8 cellular contexts compared by ENCODE assay signal in genomic region chr10:17023386-17024298, GRCh38.
DNase-seq lines count a peak whose midpoint lies in the region; ATAC-seq and TF ChIP-seq lines count a peak whose summit lies in the region.

No MANE protein-coding gene starts in this region.

- no peak overlapping the region for H2AK9ac ChIP-seq in IMR-90 (replicated peaks; ENCODE audit: low read depth, low read length, poor library complexity)

- peak; percentile 46; the same call in 1 of the 2 replicates for TF ChIP-seq RAD21 in IMR-90 (IDR thresholded peaks at IDR 0.05; ENCODE audit: low read length)

- peak overlapping the region; percentile 63 for H3K56ac ChIP-seq in IMR-90 (ENCODE audit: extremely low read depth, insufficient read depth, low read length)

- peak overlapping the region; percentile 86; the same call in 1 of the 2 replicates for H3K23ac ChIP-seq in IMR-90 (ENCODE audit: low read depth, low read length)

- H2AFZ ChIP-seq in IMR-90 (replicated peaks; ENCODE audit: low read length, poor library complexity) = no peak overlapping the region

- H3K9me1 ChIP-seq in IMR-90 (ENCODE audit: insufficient read depth, low read length) = peaks cover 9% of the 10 kb centered on the region; the same call in 1 of the 2 replicates

- H3K36me3 Mint-ChIP-seq in CD4-positive, CD25-positive, alpha-beta regulatory T cell = peaks cover 8% of the 10 kb centered on the region
- H3K36me3 Mint-ChIP-seq in chondrocyte (ENCODE audit: low read depth) (peaks cover 2% of the 10 kb centered on the region), memory B cell (peaks cover 7% of the 10 kb centered on the region)

- H3K36me3 ChIP-seq in CD4-positive, CD25-positive, alpha-beta regulatory T cell (ENCODE audit: control insufficient read depth, insufficient read depth, low read length) = no peaks in the 10 kb centered on the region
- H3K36me3 ChIP-seq in IMR-90 (ENCODE audit: control insufficient read depth, insufficient read depth, low read length) = no peaks in the 10 kb centered on the region

- H3K4me2 ChIP-seq in IMR-90 (ENCODE audit: low read depth, low read length) = peak overlapping the region; percentile 76

- peak overlapping the region; percentile 72 for H3K4me3 ChIP-seq in CD4-positive, CD25-positive, alpha-beta regulatory T cell (ENCODE audit: low read depth, low read length)
- H3K4me3 ChIP-seq in IMR-90 (ENCODE audit: insufficient read depth, low read depth, low read length) = no peak overlapping the region

- H2BK20ac ChIP-seq in IMR-90 (ENCODE audit: low read depth, low read length) = peak overlapping the region; percentile 95

- peak overlapping the region; percentile 89 for H2AK5ac ChIP-seq in IMR-90 (ENCODE audit: low read depth, low read length)

- peak overlapping the region; percentile 24; the same call in 1 of the 2 replicates for H3K9ac ChIP-seq in IMR-90 (ENCODE audit: low read depth, low read length)

- TF ChIP-seq CTCF in IMR-90 (conservative IDR thresholded peaks at IDR 0.05; ENCODE audit: low read depth, low read length) = no peak
- no peak for TF ChIP-seq CTCF in chondrocyte (IDR thresholded peaks at IDR 0.05)

- peak; percentile 82 to 83 for ATAC-seq in CD4-positive, CD25-positive, alpha-beta regulatory T cell (ENCODE audit: low read depth in 2 of 2)
- ATAC-seq in GM21526 (IDR thresholded peaks at IDR 0.05; ENCODE audit: low FRiP score, unreplicated experiment) = peak; percentile 97
- peak; percentile 81 for ATAC-seq in IMR-90 (ENCODE audit: low read depth)
- peak; percentile 80 for ATAC-seq in memory B cell (ENCODE audit: low read depth)

- H3K4ac ChIP-seq in IMR-90 (ENCODE audit: low read depth, low read length) = peak overlapping the region; percentile 93

- H3K4me1 ChIP-seq in CD4-positive, CD25-positive, alpha-beta regulatory T cell (ENCODE audit: control insufficient read depth, insufficient read depth, low read length, poor library complexity, severe bottlenecking) = peaks cover 59% of the 10 kb centered on the region
- H3K4me1 ChIP-seq in IMR-90 (ENCODE audit: control insufficient read depth, insufficient read depth, low read length) = peaks cover 12% of the 10 kb centered on the region

- H3K9me3 ChIP-seq in CD4-positive, CD25-positive, alpha-beta regulatory T cell (ENCODE audit: control insufficient read depth in 2 of 2, low read length in 2 of 2) = no peaks in the 10 kb centered on the region
- H3K9me3 ChIP-seq in IMR-90 (ENCODE audit: control insufficient read depth, insufficient read depth, low read length) = no peaks in the 10 kb centered on the region

- H3K18ac ChIP-seq in IMR-90 (ENCODE audit: low read depth, low read length) = peak overlapping the region; percentile 97

- in situ Hi-C loops in IMR-90 (cut with MboI; ENCODE audit: low sequenced_read_pairs) = no loop called here

- DNase-seq in CD4-positive, CD25-positive, alpha-beta regulatory T cell = peak; percentile 63 to 92 (median 83)
- DNase-seq in IMR-90 (peak; percentile 99), chondrocyte (ENCODE audit: low spot score) (no peak), memory B cell (ENCODE audit: low spot score in 2 of 2) (peak in 1 of 2 donors; percentile 15), mesenteric fat pad (ENCODE audit: low spot score) (no peak)
- peak; percentile 66 for DNase-seq in activated CD4-positive, CD25-positive, alpha-beta regulatory T cell treated with anti-CD3 and anti-CD28 coated beads, Interleukin-2, amount 50 U/mL, for 16 hours (ENCODE audit: low read depth, low spot score)
- peak; percentile 40 to 87 for DNase-seq in stimulated activated CD8-positive, alpha-beta memory T cell treated with anti-CD3 and anti-CD28 coated beads, Interleukin-7, amount 100 ng/mL, for 48 hours (ENCODE audit: extremely low read depth in 1 of 2, low read depth in 1 of 2)

- 0% methylated on average over 1 of the region's 13 CpGs; no CpG with 5 or more reads in 1 of the 2 experiments for WGBS in IMR-90 (ENCODE audit: extremely low coverage in 2 of 2, insufficient read length in 1 of 2), 2 experiments

- peak overlapping the region; percentile 87 to 91 (median 89) for H3K27ac Mint-ChIP-seq in CD4-positive, CD25-positive, alpha-beta regulatory T cell
- H3K27ac Mint-ChIP-seq in chondrocyte (ENCODE audit: unreplicated experiment) (peak overlapping the region; percentile 89), memory B cell (peak overlapping the region; percentile 35)

- peaks cover 0 to 3% (median 0%) of the 10 kb centered on the region in 7 donors for H3K9me3 Mint-ChIP-seq in CD4-positive, CD25-positive, alpha-beta regulatory T cell
- peaks cover 6% of the 10 kb centered on the region for H3K9me3 Mint-ChIP-seq in chondrocyte (ENCODE audit: low read depth)
- H3K9me3 Mint-ChIP-seq in memory B cell = peaks cover 4% of the 10 kb centered on the region

- dilution Hi-C loops in IMR-90 (cut with HindIII; ENCODE audit: low sequenced_read_pairs, unreplicated experiment) = no loop called here

- H4K20me1 ChIP-seq in IMR-90 (ENCODE audit: insufficient read depth, low read length) = no peaks in the 10 kb centered on the region

- H3K27ac ChIP-seq in CD4-positive, CD25-positive, alpha-beta regulatory T cell (ENCODE audit: insufficient read depth, low read length, poor library complexity, severe bottlenecking) = peak overlapping the region; percentile 92
- peak overlapping the region; percentile 71 for H3K27ac ChIP-seq in IMR-90 (ENCODE audit: insufficient read depth, low read length)

- TSS peak; percentile 93 for BruUV-seq in IMR-90 (replicated peaks; lab: Mats Ljungman, UMichigan)

- H3K4me1 Mint-ChIP-seq in CD4-positive, CD25-positive, alpha-beta regulatory T cell = peaks cover 19 to 69% (median 38%) of the 10 kb centered on the region in 4 donors
- H3K4me1 Mint-ChIP-seq in chondrocyte (ENCODE audit: low read depth) (peaks cover 38% of the 10 kb centered on the region), memory B cell (peaks cover 14% of the 10 kb centered on the region)

- H4K5ac ChIP-seq in IMR-90 (ENCODE audit: low read depth, low read length) = peak overlapping the region; percentile 91; the same call in 1 of the 2 replicates

- no peaks in the 10 kb centered on the region for H3K27me3 ChIP-seq in CD4-positive, CD25-positive, alpha-beta regulatory T cell (ENCODE audit: control insufficient read depth, insufficient read depth, low read length)
- no peaks in the 10 kb centered on the region for H3K27me3 ChIP-seq in IMR-90 (ENCODE audit: control insufficient read depth, insufficient read depth, low read length)

- H2BK5ac ChIP-seq in IMR-90 (ENCODE audit: low read depth, low read length, poor library complexity, severe bottlenecking) = peak overlapping the region; percentile 90

- intact Hi-C loops in IMR-90 (cut with micrococcal nuclease) = loop anchor here (1.0 to 2.0 kb wide), 2 partner anchors 21 to 36 kb away; no protein-coding TSS in a partner anchor

- H3K27me3 Mint-ChIP-seq in CD4-positive, CD25-positive, alpha-beta regulatory T cell = no peaks in the 10 kb centered on the region
- H3K27me3 Mint-ChIP-seq in chondrocyte (ENCODE audit: low read depth) (no peaks in the 10 kb centered on the region), memory B cell (peaks cover 5% of the 10 kb centered on the region)

- peak overlapping the region; percentile 18 to 74 (median 42) for H3K4me3 Mint-ChIP-seq in CD4-positive, CD25-positive, alpha-beta regulatory T cell
- peak overlapping the region; percentile 6 for H3K4me3 Mint-ChIP-seq in chondrocyte (ENCODE audit: unreplicated experiment)
- H3K4me3 Mint-ChIP-seq in memory B cell = no peak overlapping the region

- CTCF ChIA-PET in IMR-90 (lab: Yijun Ruan, JAX) = interaction anchor here (0.6 kb wide), 1 partner anchor 176 kb away, joined by 3 read pairs; no protein-coding TSS in a partner anchor

- peak overlapping the region; percentile 76; the same call in 1 of the 2 replicates for H4K91ac ChIP-seq in IMR-90 (ENCODE audit: insufficient read depth, low read depth, low read length)

- peaks cover 0 to 12% of the 10 kb centered on the region in 2 experiments; a peak in 2 of 4 replicates for H3K79me1 ChIP-seq in IMR-90 (ENCODE audit: low read depth in 1 of 2, low read length in 2 of 2)

- peak overlapping the region; percentile 86 for H2BK120ac ChIP-seq in IMR-90 (ENCODE audit: low read depth, low read length)

- peak overlapping the region; percentile 72 to 73 for H4K8ac ChIP-seq in IMR-90 (ENCODE audit: low read depth in 2 of 2, low read length in 2 of 2)

- TF ChIP-seq POLR2A in IMR-90 (IDR thresholded peaks at IDR 0.05; ENCODE audit: low read depth, low read length) = peak; percentile 74

- peak overlapping the region; percentile 72 for H2BK15ac ChIP-seq in IMR-90 (ENCODE audit: low read depth, low read length)

- H3K14ac ChIP-seq in IMR-90 (replicated peaks; ENCODE audit: low read depth, low read length) = peak overlapping the region; percentile 94

- POLR2A ChIA-PET in IMR-90 (lab: Charles Lee; ENCODE audit: unreplicated experiment) = interaction anchor here (1.3 to 1.7 kb wide), 2 partner anchors 55 to 56 kb away, joined by 3 read pairs; no protein-coding TSS in a partner anchor

TF ChIP-seq in IMR-90, 13 proteins besides CTCF, POLR2A, EP300 and RAD21:
- TF ChIP-seq, protein P1, sequence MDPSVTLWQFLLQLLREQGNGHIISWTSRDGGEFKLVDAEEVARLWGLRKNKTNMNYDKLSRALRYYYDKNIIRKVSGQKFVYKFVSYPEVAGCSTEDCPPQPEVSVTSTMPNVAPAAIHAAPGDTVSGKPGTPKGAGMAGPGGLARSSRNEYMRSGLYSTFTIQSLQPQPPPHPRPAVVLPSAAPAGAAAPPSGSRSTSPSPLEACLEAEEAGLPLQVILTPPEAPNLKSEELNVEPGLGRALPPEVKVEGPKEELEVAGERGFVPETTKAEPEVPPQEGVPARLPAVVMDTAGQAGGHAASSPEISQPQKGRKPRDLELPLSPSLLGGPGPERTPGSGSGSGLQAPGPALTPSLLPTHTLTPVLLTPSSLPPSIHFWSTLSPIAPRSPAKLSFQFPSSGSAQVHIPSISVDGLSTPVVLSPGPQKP (IDR thresholded peaks at IDR 0.05; ENCODE audit: borderline replicate concordance, low read depth, low read length) = no peak
- TF ChIP-seq NFE2L2 (IDR thresholded peaks at IDR 0.05; ENCODE audit: low read depth, low read length) (peak; percentile 38; the same call in 1 of the 2 replicates), FOS (IDR thresholded peaks at IDR 0.05; ENCODE audit: low read depth, low read length) (peak; percentile 87), BHLHE40 (IDR thresholded peaks at IDR 0.05; ENCODE audit: low read depth, low read length) (no peak)

Comparison
In these comparisons a context has a peak if more than half of its experiments do, and no peak if none do; other contexts are left out.
1. DNase-seq: peak in CD4-positive, CD25-positive, alpha-beta regulatory T cell (3 of 3), IMR-90 (single experiment), activated CD4-positive, CD25-positive, alpha-beta regulatory T cell treated with anti-CD3 and anti-CD28 coated beads, Interleukin-2, amount 50 U/mL, for 16 hours (single experiment) and stimulated activated CD8-positive, alpha-beta memory T cell treated with anti-CD3 and anti-CD28 coated beads, Interleukin-7, amount 100 ng/mL, for 48 hours (2 of 2); none in chondrocyte (single experiment) and mesenteric fat pad (single experiment).
2. H3K27ac Mint-ChIP-seq: peak in every context shown above with its lines; median percentile 89 in CD4-positive, CD25-positive, alpha-beta regulatory T cell; 89 in chondrocyte; 35 in memory B cell.
3. Peak in every context shown above with its lines, with median percentiles within 50 percentile points of each other: ATAC-seq.